Comparison of ENCODE assay signal across 29 cellular contexts in genomic region chr10:88841316-88842111, GRCh38. TPM values are rescaled to one million over a fixed set of nuclear protein-coding genes. Genes with fewer than 3 reads are reported as not detected.
DNase-seq lines count a peak whose midpoint lies in the region; ATAC-seq, FAIRE-seq and TF ChIP-seq lines count a peak whose summit lies in the region.
"Had no signal": no experiment of that assay in that cellular context is flagged by ENCODE, and none has a peak within 500 bp of the region (broad histone marks: within the 10 kb centered on the region; RNA-seq: fewer than 3 reads in every experiment).

No MANE protein-coding gene starts in this region.

- H3K36me3 ChIP-seq in liver (ENCODE audit: control insufficient read depth in 4 of 4, insufficient read depth in 3 of 4, low read depth in 1 of 4, low read length in 3 of 4), result no peaks in the 10 kb centered on the region
- no peaks in the 10 kb centered on the region for H3K36me3 ChIP-seq in HepG2 (replicated peaks in 1 of 2; ENCODE audit: control insufficient read depth in 1 of 2, insufficient read depth in 2 of 2, low read length in 2 of 2)
- no peaks in the 10 kb centered on the region for H3K36me3 ChIP-seq in right lobe of liver
- H3K36me3 ChIP-seq: SJCRH30, WERI-Rb-1 had no signal

- no peaks in the 10 kb centered on the region for H3K79me2 ChIP-seq in HepG2 (ENCODE audit: insufficient read depth, low read length)

- TF ChIP-seq EP300 in HepG2 (IDR thresholded peaks at IDR 0.05; ENCODE audit: low read depth in 2 of 2, low read length in 2 of 2) (no peak), HepG2 (CRISPR knock-in tag; IDR thresholded peaks at IDR 0.05; ENCODE audit: borderline replicate concordance) (no peak)

- 59% methylated on average over 6 of the region's 6 CpGs for WGBS in liver
- 33% methylated on average over 6 of the region's 6 CpGs for WGBS in HepG2 (ENCODE audit: low lambda C conversion rate)
- WGBS in right lobe of liver (ENCODE audit: insufficient coverage, low coverage, low lambda C conversion rate, missing lambda C conversion rate), result 45% methylated on average over 6 of the region's 6 CpGs

- no peak overlapping the region for H2AFZ ChIP-seq in HepG2 (ENCODE audit: low read length)

- H3K4me3 ChIP-seq in liver (ENCODE audit: low read depth in 1 of 3, low read length in 3 of 3) (no peak overlapping the region), HepG2 (replicated peaks in 1 of 3; ENCODE audit: insufficient read depth in 1 of 3, low read depth in 2 of 3, low read length in 3 of 3) (no peak overlapping the region), right lobe of liver (peak overlapping the region in 1 of 3 donors; percentile 9)
- H3K4me3 ChIP-seq: psoas muscle, SJCRH30 had no signal

- H3K27ac ChIP-seq in liver (ENCODE audit: low read depth in 1 of 2, low read length in 2 of 2) (peak overlapping the region; percentile 83 to 87), HepG2 (ENCODE audit: extremely low read length, insufficient read depth, low read length) (no peak overlapping the region), right lobe of liver (peak overlapping the region; percentile 78 to 98 (median 89))
- H3K27ac ChIP-seq: epithelial cell of prostate, psoas muscle, SJCRH30, WERI-Rb-1 had no signal

- intact Hi-C loops in HepG2 (cut with micrococcal nuclease; ENCODE audit: unreplicated experiment) (no loop called here), right lobe of liver (cut with DNase I) (no loop called here)

- ATAC-seq in HepG2 (no peak), right lobe of liver (peak; percentile 75 to 82 (median 80)), HG03432 (IDR thresholded peaks at IDR 0.05; ENCODE audit: unreplicated experiment) (no peak), HG03457 (IDR thresholded peaks at IDR 0.05; ENCODE audit: unreplicated experiment) (no peak)
- ATAC-seq: PC-3, psoas muscle, T-helper 17 cell had no signal

- TF ChIP-seq POLR2A in HepG2 (IDR thresholded peaks at IDR 0.05; ENCODE audit: insufficient read depth in 1 of 2, low read depth in 2 of 2, low read length in 2 of 2) (no peak), right lobe of liver (IDR thresholded peaks at IDR 0.05) (no peak)

- H3K9me3 ChIP-seq in liver (ENCODE audit: control insufficient read depth in 4 of 4, low read length in 3 of 4) (no peaks in the 10 kb centered on the region), HepG2 (ENCODE audit: low read length) (no peaks in the 10 kb centered on the region), right lobe of liver (no peaks in the 10 kb centered on the region)
- H3K9me3 ChIP-seq: psoas muscle, SJCRH30 had no signal

- H4K20me1 ChIP-seq in HepG2 (ENCODE audit: insufficient read depth, low read length), result no peaks in the 10 kb centered on the region

- CTCF ChIA-PET in HepG2 (lab: Yijun Ruan, JAX; ENCODE audit: low intra/inter-chr PET ratio, low total read pairs), result no interaction called here

- H3K27me3 ChIP-seq in liver (ENCODE audit: control insufficient read depth in 4 of 4, insufficient read depth in 4 of 4, low read length in 3 of 4) (no peaks in the 10 kb centered on the region), HepG2 (ENCODE audit: control insufficient read depth in 1 of 2, insufficient read depth in 2 of 2, low read length in 2 of 2) (no peaks in the 10 kb centered on the region; a peak in 2 of 5 replicates), right lobe of liver (no peaks in the 10 kb centered on the region)
- H3K27me3 ChIP-seq: SJCRH30 had no signal

- no peak overlapping the region for H3K4me2 ChIP-seq in HepG2 (ENCODE audit: low read depth, low read length)

- no TSS peak for BruUV-seq in HepG2 (replicated peaks; lab: Mats Ljungman, UMichigan)

- no peak for TF ChIP-seq CTCF in liver (IDR thresholded peaks at IDR 0.05; ENCODE audit: low read depth, low read length, missing input control)
- TF ChIP-seq CTCF in HepG2 (CRISPR knock-in tag; IDR thresholded peaks at IDR 0.05), result no peak
- TF ChIP-seq CTCF in right lobe of liver (IDR thresholded peaks at IDR 0.05), result no peak

- no peak for FAIRE-seq in HepG2 (lab: Jason Lieb, UNC)
- FAIRE-seq: bronchial epithelial cell, frontal cortex, small intestine had no signal

- TF ChIP-seq RAD21 in liver (IDR thresholded peaks at IDR 0.05) (no peak), HepG2 (CRISPR knock-in tag; IDR thresholded peaks at IDR 0.05) (no peak)

- DNase-seq in HepG2 (ENCODE audit: low spot score) (no peak), NOMO-1 treated with dmso at 0.1 percent for 144 hours (lab: John Stamatoyannopoulos, UW; ENCODE audit: unreplicated experiment) (peak; percentile 11), right lobe of liver (peak; percentile 30 to 84 (median 69)), C1 segment of cervical spinal cord (lab: John Stamatoyannopoulos, UW) (no peak)
- no peak for DNase-seq in activated effector memory CD4-positive, alpha-beta T cell treated with anti-CD3 and anti-CD28 coated beads, Interleukin-2, amount 50 U/mL, for 16 hours
- DNase-seq: DMS53; Karpas-422; NCI-H1436 treated with DMSO at 0.1 percent for 48 hours; NCI-H2171; NCI-H526 treated with DMSO at 0.1 percent for 48 hours; PC-3; psoas muscle; SJCRH30; small intestine; stimulated activated CD4-positive, alpha-beta T cell treated with anti-CD3 and anti-CD28 coated beads, Interleukin-4, amount 100 ng/mL, for 24 hours; substantia nigra; T-helper 17 cell; WERI-Rb-1 had no signal

- in situ Hi-C loops in HepG2 (cut with HindIII; ENCODE audit: extremely low pct_ligation_motif_present, low pct_unique_long_range_greater_than_20kb), result loop anchor here (25.0 kb wide), 1 partner anchor 371 kb away; the partner anchor contains the start of gene CH25H

- H3K9ac ChIP-seq in liver (ENCODE audit: low read depth in 1 of 2, low read length in 2 of 2) (no peak overlapping the region), HepG2 (ENCODE audit: insufficient read depth, low read depth, low read length) (no peak overlapping the region)

- POLR2A ChIA-PET in HepG2 (lab: Yijun Ruan, JAX), result no interaction called here

- peaks cover 7 to 17% (median 8%) of the 10 kb centered on the region in 4 donors for H3K4me1 ChIP-seq in liver (ENCODE audit: control insufficient read depth in 4 of 4, insufficient read depth in 4 of 4, low read length in 3 of 4)
- H3K4me1 ChIP-seq in HepG2 (ENCODE audit: insufficient read depth, low read length), result no peaks in the 10 kb centered on the region
- peaks cover 0 to 16% (median 7%) of the 10 kb centered on the region in 4 donors for H3K4me1 ChIP-seq in right lobe of liver
- H3K4me1 ChIP-seq: psoas muscle, SJCRH30 had no signal

RNA-seq across cellular contexts. Expression of gene ANKRD22, which starts 10.1 kb away (rescaled TPM):
- total RNA-seq in liver (1 to 10 TPM in 1 of 2 donors, under 1 TPM in 1; 0.42 to 1.0 TPM), HepG2 (2016; rRNA removed; fragmentation: Illumina TruSeq; extraction: Trizol) (not detected in 2 replicates), right lobe of liver (1 to 10 TPM in 2 of 6 experiments, under 1 TPM in 1, not detected in 3; 0.54 to 1.2 (median 1.2) TPM)
- polyA plus RNA-seq in liver (under 1 TPM; 0.38 to 0.43 TPM), HepG2 (2011; rRNA removed) (not detected in 2 replicates)
- not detected in 2 replicates for total RNA-seq in HepG2 (2016; cell fraction: cytosol; rRNA removed; fragmentation: Illumina TruSeq; extraction: Trizol; ENCODE audit: low read depth)
- not detected in 2 replicates for total RNA-seq in HepG2 (2016; cell fraction: insoluble cytoplasmic fraction; rRNA removed; fragmentation: Illumina TruSeq; extraction: Trizol)
- total RNA-seq in HepG2 (2016; cell fraction: membrane; rRNA removed; fragmentation: Illumina TruSeq; extraction: Trizol), result not detected in 2 replicates
- total RNA-seq in HepG2 (2016; cell fraction: nucleus; rRNA removed; fragmentation: Illumina TruSeq; extraction: Trizol), result not detected in 2 replicates
- polyA plus RNA-seq in HepG2 (2011; cell fraction: cytosol; rRNA removed), result not detected in 2 replicates
- not detected in 2 replicates for polyA plus RNA-seq in HepG2 (2011; cell fraction: nucleus; rRNA removed)
- polyA plus RNA-seq in HepG2 (2012), result not detected in 2 replicates
- polyA plus RNA-seq in HepG2 (2016; cell fraction: cytosol; fragmentation: Illumina TruSeq; extraction: Trizol; ENCODE audit: low read depth), result not detected in 2 replicates
- not detected in 2 replicates for polyA plus RNA-seq in HepG2 (2016; cell fraction: insoluble cytoplasmic fraction; fragmentation: Illumina TruSeq; extraction: Trizol; ENCODE audit: low read depth)
- polyA plus RNA-seq in HepG2 (2016; cell fraction: membrane; fragmentation: Illumina TruSeq; extraction: Trizol; ENCODE audit: low read depth), result not detected in 2 replicates
- not detected in 2 replicates for polyA plus RNA-seq in HepG2 (2016; cell fraction: nucleus; fragmentation: Illumina TruSeq; extraction: Trizol; ENCODE audit: insufficient read depth, low read depth)
- not detected in 2 replicates for polyA minus RNA-seq in HepG2 (2011; rRNA and poly(A)+ RNA removed; ENCODE audit: low replicate concordance)
- not detected in 2 replicates for polyA minus RNA-seq in HepG2 (2011; cell fraction: cytosol; rRNA and poly(A)+ RNA removed)
- not detected in 2 replicates for polyA minus RNA-seq in HepG2 (2011; cell fraction: nucleus; rRNA and poly(A)+ RNA removed)
- total RNA-seq: CD4-positive, CD25-positive, alpha-beta regulatory T cell; psoas muscle; SJCRH30; T-helper 17 cell had no signal
- polyA plus RNA-seq: AG04450 had no signal

RNA-seq across cellular contexts. Expression of gene STAMBPL1, which starts 38.5 kb away (rescaled TPM):
- total RNA-seq in liver (1 to 10 TPM; 5.5 to 8.0 TPM), HepG2 (2016; rRNA removed; fragmentation: Illumina TruSeq; extraction: Trizol) (1.5 and 1.6 TPM in 2 replicates), right lobe of liver (1 to 10 TPM in 5 of 6 experiments, under 1 TPM in 1; 0.66 to 8.0 (median 4.2) TPM)
- polyA plus RNA-seq in liver (1 to 10 TPM; 1.3 to 1.9 TPM), HepG2 (2011; rRNA removed) (1.0 and 1.4 TPM in 2 replicates)
- 0.79 and 1.1 TPM in 2 replicates for total RNA-seq in HepG2 (2016; cell fraction: cytosol; rRNA removed; fragmentation: Illumina TruSeq; extraction: Trizol; ENCODE audit: low read depth)
- 1.7 TPM in 2 replicates for total RNA-seq in HepG2 (2016; cell fraction: insoluble cytoplasmic fraction; rRNA removed; fragmentation: Illumina TruSeq; extraction: Trizol)
- 1.5 and 1.6 TPM in 2 replicates for total RNA-seq in HepG2 (2016; cell fraction: membrane; rRNA removed; fragmentation: Illumina TruSeq; extraction: Trizol)
- 3.3 and 3.9 TPM in 2 replicates for total RNA-seq in HepG2 (2016; cell fraction: nucleus; rRNA removed; fragmentation: Illumina TruSeq; extraction: Trizol)
- 0.82 and 0.91 TPM in 2 replicates for polyA plus RNA-seq in HepG2 (2011; cell fraction: cytosol; rRNA removed)
- polyA plus RNA-seq in HepG2 (2011; cell fraction: nucleus; rRNA removed), result 1.6 and 2.4 TPM in 2 replicates
- polyA plus RNA-seq in HepG2 (2012), result 0.62 and 0.73 TPM in 2 replicates
- 0.42 and 0.52 TPM in 2 replicates for polyA plus RNA-seq in HepG2 (2016; cell fraction: cytosol; fragmentation: Illumina TruSeq; extraction: Trizol; ENCODE audit: low read depth)
- polyA plus RNA-seq in HepG2 (2016; cell fraction: insoluble cytoplasmic fraction; fragmentation: Illumina TruSeq; extraction: Trizol; ENCODE audit: low read depth), result 1.2 and 1.9 TPM in 2 replicates
- 0.41 and 0.76 TPM in 2 replicates for polyA plus RNA-seq in HepG2 (2016; cell fraction: membrane; fragmentation: Illumina TruSeq; extraction: Trizol; ENCODE audit: low read depth)
- polyA plus RNA-seq in HepG2 (2016; cell fraction: nucleus; fragmentation: Illumina TruSeq; extraction: Trizol; ENCODE audit: insufficient read depth, low read depth), result 0.38 and 1.6 TPM in 2 replicates
- polyA minus RNA-seq in HepG2 (2011; rRNA and poly(A)+ RNA removed; ENCODE audit: low replicate concordance), result 1.6 and 17.0 TPM in 2 replicates
- 0.49 and 0.62 TPM in 2 replicates for polyA minus RNA-seq in HepG2 (2011; cell fraction: cytosol; rRNA and poly(A)+ RNA removed)
- 5.2 and 5.8 TPM in 2 replicates for polyA minus RNA-seq in HepG2 (2011; cell fraction: nucleus; rRNA and poly(A)+ RNA removed)

RNA-seq across cellular contexts. Expression of gene LIPM, which starts 39.0 kb away (rescaled TPM):
- not detected for total RNA-seq in liver
- polyA plus RNA-seq in liver, result not detected
- total RNA-seq in HepG2 (2016; rRNA removed; fragmentation: Illumina TruSeq; extraction: Trizol), result not detected in 2 replicates
- total RNA-seq in HepG2 (2016; cell fraction: cytosol; rRNA removed; fragmentation: Illumina TruSeq; extraction: Trizol; ENCODE audit: low read depth), result not detected in 2 replicates
- not detected in 2 replicates for total RNA-seq in HepG2 (2016; cell fraction: insoluble cytoplasmic fraction; rRNA removed; fragmentation: Illumina TruSeq; extraction: Trizol)
- not detected in 2 replicates for total RNA-seq in HepG2 (2016; cell fraction: membrane; rRNA removed; fragmentation: Illumina TruSeq; extraction: Trizol)
- total RNA-seq in HepG2 (2016; cell fraction: nucleus; rRNA removed; fragmentation: Illumina TruSeq; extraction: Trizol), result not detected in 2 replicates
- not detected in 2 replicates for polyA plus RNA-seq in HepG2 (2011; rRNA removed)
- polyA plus RNA-seq in HepG2 (2011; cell fraction: cytosol; rRNA removed), result not detected in 2 replicates
- polyA plus RNA-seq in HepG2 (2011; cell fraction: nucleus; rRNA removed), result not detected in 2 replicates
- polyA plus RNA-seq in HepG2 (2012), result not detected in 2 replicates
- not detected in 2 replicates for polyA plus RNA-seq in HepG2 (2016; cell fraction: cytosol; fragmentation: Illumina TruSeq; extraction: Trizol; ENCODE audit: low read depth)
- polyA plus RNA-seq in HepG2 (2016; cell fraction: insoluble cytoplasmic fraction; fragmentation: Illumina TruSeq; extraction: Trizol; ENCODE audit: low read depth), result not detected in 2 replicates
- polyA plus RNA-seq in HepG2 (2016; cell fraction: membrane; fragmentation: Illumina TruSeq; extraction: Trizol; ENCODE audit: low read depth), result not detected in 2 replicates
- not detected in 2 replicates for polyA plus RNA-seq in HepG2 (2016; cell fraction: nucleus; fragmentation: Illumina TruSeq; extraction: Trizol; ENCODE audit: insufficient read depth, low read depth)
- 0.26 TPM in 1 of 2 replicates, not detected in the other for polyA minus RNA-seq in HepG2 (2011; rRNA and poly(A)+ RNA removed; ENCODE audit: low replicate concordance)
- not detected in 2 replicates for polyA minus RNA-seq in HepG2 (2011; cell fraction: cytosol; rRNA and poly(A)+ RNA removed)
- polyA minus RNA-seq in HepG2 (2011; cell fraction: nucleus; rRNA and poly(A)+ RNA removed), result not detected in 2 replicates
- total RNA-seq in right lobe of liver, result not detected
- total RNA-seq: activated CD8-positive, alpha-beta memory T cell treated with anti-CD3 and anti-CD28 coated beads for 36 hours; bronchial epithelial cell; CD4-positive, CD25-positive, alpha-beta regulatory T cell; frontal cortex; mesenteric fat pad; PC-3; psoas muscle; SJCRH30; T-helper 17 cell had no signal
- polyA plus RNA-seq: AG04450; CD4-positive, CD25-positive, alpha-beta regulatory T cell; neural cell; psoas muscle; small intestine had no signal

Comparison
In these comparisons a context has a peak if more than half of its experiments do, and no peak if none do; other contexts are left out.
1. ATAC-seq: peak in right lobe of liver (4 of 4); none in HepG2 (single experiment), HG03432 (single experiment) and HG03457 (single experiment).
2. DNase-seq: peak in NOMO-1 treated with dmso at 0.1 percent for 144 hours (single experiment) and right lobe of liver (3 of 3); none in HepG2 (single experiment), activated effector memory CD4-positive, alpha-beta T cell treated with anti-CD3 and anti-CD28 coated beads, Interleukin-2, amount 50 U/mL, for 16 hours (single experiment) and C1 segment of cervical spinal cord (0 of 14).